25 cellular contexts compared by ENCODE assay signal in the genomic region with DNA sequence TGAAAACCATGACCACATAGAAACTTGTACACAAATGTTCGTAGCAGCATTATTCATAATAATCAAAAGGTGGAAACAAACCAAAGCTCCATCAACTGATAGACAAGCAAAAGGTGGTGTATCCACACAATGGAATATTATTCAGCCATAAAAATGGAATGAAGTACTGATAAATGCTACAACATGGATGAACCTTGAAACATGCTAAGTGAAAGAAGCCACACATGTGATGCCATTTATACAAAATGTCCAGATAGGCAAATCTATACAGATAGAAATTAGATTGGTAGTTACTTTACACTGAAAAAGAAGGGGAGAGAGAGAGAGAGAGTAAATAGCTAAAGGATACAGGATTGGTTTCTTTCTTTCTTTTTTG.
"Had no signal": no experiment of that assay in that cellular context is flagged by ENCODE, and none has a peak within 500 bp of the region (broad histone marks: within the 10 kb centered on the region; RNA-seq: fewer than 3 reads in every experiment).

No MANE protein-coding gene starts in this region.

- FAIRE-seq: endometrium, frontal cortex had no signal

- H3K9me3 Mint-ChIP-seq: nephron had no signal

- H3K4me3 Mint-ChIP-seq: nephron had no signal

- H3K27ac Mint-ChIP-seq: nephron had no signal

- ATAC-seq: esophagus mucosa, heart left ventricle, left lobe of liver, mucosa of descending colon, psoas muscle, sciatic nerve had no signal

- H3K4me3 ChIP-seq: dorsolateral prefrontal cortex, heart left ventricle, mucosa of descending colon, psoas muscle, spleen, suprapubic skin, thyroid gland, upper lobe of left lung, uterus had no signal

- H3K36me3 ChIP-seq: spleen, suprapubic skin, thyroid gland, upper lobe of left lung, uterus had no signal

- H3K27me3 ChIP-seq: dorsolateral prefrontal cortex, heart left ventricle, spleen, suprapubic skin, thyroid gland, upper lobe of left lung, uterus had no signal

- H3K4me1 ChIP-seq: uterus had no signal

- H3K27ac ChIP-seq: dorsolateral prefrontal cortex, psoas muscle, suprapubic skin, thyroid gland, upper lobe of left lung had no signal

- H3K9me3 ChIP-seq: heart left ventricle, mucosa of descending colon, psoas muscle, spleen, suprapubic skin, thyroid gland, upper lobe of left lung, uterus had no signal

- DNase-seq: cortex of kidney; dorsolateral prefrontal cortex; effector CD8-positive, alpha-beta T cell; heart left ventricle; hippocampal formation; islet precursor cell; mammary epithelial cell; mucosa of descending colon; psoas muscle; retina; spleen; stimulated activated CD4-positive, alpha-beta T cell treated with anti-CD3 and anti-CD28 coated beads, Interleukin-15, amount 100 ng/mL, for 24 hours; stimulated activated CD4-positive, alpha-beta T cell treated with anti-CD3 and anti-CD28 coated beads, Interleukin-1b, Interleukin-23, amount 100 ng/mL, for 48 hours; stimulated activated CD4-positive, alpha-beta T cell treated with anti-CD3 and anti-CD28 coated beads, Interleukin-4, amount 100 ng/mL, for 24 hours; stimulated activated naive CD4-positive, alpha-beta T cell treated with Interleukin-2 at 50 U/mL for 16 hours; thyroid gland; upper lobe of left lung; uterus had no signal
